Comparison of ENCODE assay signal across 8 cellular contexts in the genomic region with DNA sequence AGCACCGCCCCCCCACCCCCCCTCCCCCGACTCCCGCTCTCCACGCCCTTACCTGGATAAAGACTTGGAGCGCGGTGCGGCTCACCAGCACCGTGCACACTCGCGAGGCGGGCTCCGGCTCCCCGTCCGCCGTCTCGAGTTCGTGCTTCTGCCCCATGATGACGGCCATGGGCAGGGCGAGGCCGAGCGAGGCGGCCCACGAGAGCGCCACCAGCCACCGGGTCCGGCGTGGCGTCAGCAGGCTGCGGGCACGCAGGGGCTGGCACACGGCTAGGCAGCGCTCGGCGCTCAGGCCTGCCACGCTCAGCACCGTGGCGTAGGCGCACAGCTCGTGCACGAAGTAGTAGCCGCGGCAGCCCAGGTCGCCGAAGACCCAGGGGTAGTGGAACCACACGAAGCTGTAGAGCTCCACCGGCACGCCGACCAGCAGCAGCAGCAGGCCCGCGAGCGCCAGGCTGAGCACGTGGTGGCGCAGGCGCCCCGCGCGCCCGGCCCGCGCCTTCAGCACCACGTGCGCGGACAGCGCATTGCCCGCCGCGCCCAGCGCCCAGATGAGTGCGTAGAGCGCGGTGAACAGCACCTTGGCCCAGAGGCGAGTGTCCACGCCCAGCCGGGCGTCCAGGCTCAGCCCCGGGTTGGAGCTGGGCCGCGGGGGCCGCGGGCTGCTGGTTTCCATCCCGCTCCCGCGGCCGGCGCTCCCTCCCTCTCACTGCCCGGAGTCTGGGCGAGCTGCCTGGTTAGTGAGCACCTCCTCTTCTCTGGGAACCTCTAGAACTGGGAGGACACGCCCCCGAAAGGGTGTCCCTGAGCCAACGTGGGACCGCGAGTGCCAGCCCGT. TPM values are rescaled to one million over a fixed set of nuclear protein-coding genes. Genes with fewer than 3 reads are reported as not detected.
DNase-seq lines count a peak whose midpoint lies in the region; ATAC-seq, FAIRE-seq and TF ChIP-seq lines count a peak whose summit lies in the region.

A gene with protein sequence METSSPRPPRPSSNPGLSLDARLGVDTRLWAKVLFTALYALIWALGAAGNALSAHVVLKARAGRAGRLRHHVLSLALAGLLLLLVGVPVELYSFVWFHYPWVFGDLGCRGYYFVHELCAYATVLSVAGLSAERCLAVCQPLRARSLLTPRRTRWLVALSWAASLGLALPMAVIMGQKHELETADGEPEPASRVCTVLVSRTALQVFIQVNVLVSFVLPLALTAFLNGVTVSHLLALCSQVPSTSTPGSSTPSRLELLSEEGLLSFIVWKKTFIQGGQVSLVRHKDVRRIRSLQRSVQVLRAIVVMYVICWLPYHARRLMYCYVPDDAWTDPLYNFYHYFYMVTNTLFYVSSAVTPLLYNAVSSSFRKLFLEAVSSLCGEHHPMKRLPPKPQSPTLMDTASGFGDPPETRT (minus strand): TSS at position 742 of the 838 bp plus-strand sequence. CDS start 66 bp downstream, at position 676.

- H3K4me3 Mint-ChIP-seq in immature natural killer cell: no peak within 1 kb of the TSS

- H3K79me2 ChIP-seq in K562 (ENCODE audit: control insufficient read depth, insufficient read depth, low read length): no peaks in the 10 kb centered on the region

- peaks cover 3 to 6% of the 10 kb centered on the region in 2 donors for H3K4me1 Mint-ChIP-seq in immature natural killer cell

- H3K27me3 Mint-ChIP-seq in immature natural killer cell (ENCODE audit: low read depth in 3 of 3): peaks cover 3 to 10% (median 8%) of the 10 kb centered on the region in 3 donors

- in situ Hi-C loops in K562 (cut with MboI): no loop called here

- no peak within 1 kb of the TSS for H3K27ac Mint-ChIP-seq in immature natural killer cell

- POLR2A ChIA-PET in K562 (lab: Yijun Ruan, JAX): no interaction called here

- H3K9me3 ChIP-seq in K562 (replicated peaks; ENCODE audit: control insufficient read depth, insufficient read depth, low read depth, low read length) (no peaks in the 10 kb centered on the region), spleen (no peaks in the 10 kb centered on the region)

- no TSS peak for BruUV-seq in K562 (replicated peaks; lab: Mats Ljungman, UMichigan)

- H3K27me3 ChIP-seq in K562 (ENCODE audit: control insufficient read depth in 2 of 2, insufficient read depth in 2 of 2, low read length in 2 of 2): peaks cover 26 to 63% of the 10 kb centered on the region in 2 experiments; a peak in 4 of 5 replicates
- peaks cover 3 to 56% (median 22%) of the 10 kb centered on the region in 7 donors for H3K27me3 ChIP-seq in spleen (replicated peaks in 1 of 7)

- FAIRE-seq in K562 (lab: Jason Lieb, UNC): no peak

- no peak for TF ChIP-seq RAD21 in K562 (CRISPR knock-in tag; conservative IDR thresholded peaks at IDR 0.05 in 1 of 2, IDR thresholded peaks at IDR 0.05 in 1 of 2)

- peak; percentile 79 for ATAC-seq in K562
- ATAC-seq in GM18498 (IDR thresholded peaks at IDR 0.05; ENCODE audit: unreplicated experiment): no peak
- ATAC-seq in HG02678 (IDR thresholded peaks at IDR 0.05; ENCODE audit: unreplicated experiment): no peak
- ATAC-seq in GM21360 (IDR thresholded peaks at IDR 0.05; ENCODE audit: unreplicated experiment): no peak

- H2AFZ ChIP-seq in K562 (ENCODE audit: low read depth, low read length): no peak within 1 kb of the TSS

- CTCF ChIA-PET in K562 (lab: Yijun Ruan, JAX; ENCODE audit: low intra/inter-chr PET ratio): no interaction called here

- no peaks in the 10 kb centered on the region for H3K9me1 ChIP-seq in K562 (ENCODE audit: control insufficient read depth, insufficient read depth, low read length)

- no peak within 1 kb of the TSS for H3K27ac ChIP-seq in K562 (ENCODE audit: extremely low read depth, low read depth, low read length)
- no peak within 1 kb of the TSS for H3K27ac ChIP-seq in spleen

- TF ChIP-seq EP300 in K562 (IDR thresholded peaks at IDR 0.05; ENCODE audit: low read length): no peak

- H3K36me3 Mint-ChIP-seq in immature natural killer cell: no peaks in the 10 kb centered on the region

- TF ChIP-seq CTCF in K562 (IDR thresholded peaks at IDR 0.05 in 2 of 3, conservative IDR thresholded peaks at IDR 0.05 in 1 of 3; ENCODE audit: insufficient read depth in 2 of 3, low read depth in 1 of 3, low read length in 3 of 3): no peak
- TF ChIP-seq CTCF in spleen (IDR thresholded peaks at IDR 0.05 in 8 of 11, conservative IDR thresholded peaks at IDR 0.05 in 3 of 11): no peak

- H3K4me2 ChIP-seq in K562 (ENCODE audit: insufficient read depth, low read length): no peak within 1 kb of the TSS

- no peak for TF ChIP-seq POLR2A in K562 (conservative IDR thresholded peaks at IDR 0.05)
- TF ChIP-seq POLR2A in spleen (IDR thresholded peaks at IDR 0.05): no peak

- H4K20me1 ChIP-seq in K562 (replicated peaks; ENCODE audit: control insufficient read depth, insufficient read depth, low read length): no peaks in the 10 kb centered on the region

- peaks cover 0 to 1% (median 0%) of the 10 kb centered on the region in 6 donors for H3K9me3 Mint-ChIP-seq in immature natural killer cell

- H3K4me1 ChIP-seq in K562 (replicated peaks in 1 of 2; ENCODE audit: control insufficient read depth in 2 of 2, insufficient read depth in 2 of 2, low read length in 2 of 2): peaks cover 0 to 9% of the 10 kb centered on the region in 2 experiments; a peak in 2 of 5 replicates
- peaks cover 0 to 15% (median 6%) of the 10 kb centered on the region in 6 donors for H3K4me1 ChIP-seq in spleen

- WGBS in K562 (ENCODE audit: insufficient coverage, low coverage, missing lambda C conversion rate): 47% methylated on average over 46 of the region's 93 CpGs
- WGBS in spleen, 5 donors: 18 to 31% (median 23%) methylated on average over 8 to 93 of the region's 93 CpGs

- H3K9ac ChIP-seq in K562 (ENCODE audit: insufficient read depth in 1 of 2, low read depth in 2 of 2, low read length in 2 of 2): no peak within 1 kb of the TSS

- H3K36me3 ChIP-seq in K562 (ENCODE audit: control insufficient read depth, insufficient read depth, low read length) (no peaks in the 10 kb centered on the region), spleen (no peaks in the 10 kb centered on the region)

- intact Hi-C loops in K562 (cut with micrococcal nuclease) (no loop called here), spleen (cut with DNase I; ENCODE audit: low total_unique reads) (no loop called here)

- DNase-seq in activated CD4-positive, alpha-beta T cell treated with anti-CD3 and anti-CD28 coated beads for 48 hours: peak; percentile 53
- DNase-seq in activated CD4-positive, alpha-beta T cell treated with anti-CD3 and anti-CD28 coated beads for 1 hour: no peak
- DNase-seq in K562 (ENCODE audit: extremely low read depth in 1 of 4, low spot score in 3 of 4) (peak in 3 of 4 experiments; percentile 21 to 54 (median 48)), immature natural killer cell (peak; percentile 16 to 20 (median 18)), spleen (peak; percentile 76)

- H3K4me3 ChIP-seq in K562 (no peak within 1 kb of the TSS), spleen (peak within 1 kb of the TSS in 1 of 8 donors; percentile 21)

TF ChIP-seq in K562, 482 proteins besides CTCF, POLR2A, EP300 and RAD21 (continues in another document):
- TF ChIP-seq ADNP (tag; IDR thresholded peaks at IDR 0.05) (no peak), GABPA (tag; conservative IDR thresholded peaks at IDR 0.05; ENCODE audit: low read depth) (no peak), TAL1 (IDR thresholded peaks at IDR 0.05) (no peak), SMAD2 (IDR thresholded peaks at IDR 0.05; ENCODE audit: low read depth, low read length) (no peak), C11orf30 (IDR thresholded peaks at IDR 0.05; ENCODE audit: low read depth) (no peak), KLF13 (tag; IDR thresholded peaks at IDR 0.05; ENCODE audit: borderline replicate concordance, low read depth) (no peak)
- TF ChIP-seq, protein P1, sequence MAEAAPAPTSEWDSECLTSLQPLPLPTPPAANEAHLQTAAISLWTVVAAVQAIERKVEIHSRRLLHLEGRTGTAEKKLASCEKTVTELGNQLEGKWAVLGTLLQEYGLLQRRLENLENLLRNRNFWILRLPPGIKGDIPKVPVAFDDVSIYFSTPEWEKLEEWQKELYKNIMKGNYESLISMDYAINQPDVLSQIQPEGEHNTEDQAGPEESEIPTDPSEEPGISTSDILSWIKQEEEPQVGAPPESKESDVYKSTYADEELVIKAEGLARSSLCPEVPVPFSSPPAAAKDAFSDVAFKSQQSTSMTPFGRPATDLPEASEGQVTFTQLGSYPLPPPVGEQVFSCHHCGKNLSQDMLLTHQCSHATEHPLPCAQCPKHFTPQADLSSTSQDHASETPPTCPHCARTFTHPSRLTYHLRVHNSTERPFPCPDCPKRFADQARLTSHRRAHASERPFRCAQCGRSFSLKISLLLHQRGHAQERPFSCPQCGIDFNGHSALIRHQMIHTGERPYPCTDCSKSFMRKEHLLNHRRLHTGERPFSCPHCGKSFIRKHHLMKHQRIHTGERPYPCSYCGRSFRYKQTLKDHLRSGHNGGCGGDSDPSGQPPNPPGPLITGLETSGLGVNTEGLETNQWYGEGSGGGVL (CRISPR knock-in tag; IDR thresholded peaks at IDR 0.05): no peak

RNA-seq across cellular contexts. Expression of the gene that starts here (rescaled TPM):
- total RNA-seq in K562 (2011; cell fraction: chromatin; rRNA removed; ENCODE audit: low replicate concordance): not detected in 2 replicates
- total RNA-seq in K562 (2011; cell fraction: nucleolus; rRNA removed): not detected in 2 replicates
- total RNA-seq in K562 (2011; cell fraction: nucleoplasm; rRNA removed): not detected in 2 replicates
- total RNA-seq in K562 (2014; rRNA removed) (not detected in 2 replicates), K562 (2014; rRNA removed; fragmentation: Illumina TruSeq; extraction: Trizol) (not detected in 2 replicates), K562 (2015; rRNA removed; fragmentation: Illumina TruSeq; extraction: Trizol) (not detected in 2 replicates), K562 (2021) (not detected in 2 replicates), spleen (not detected)
- polyA plus RNA-seq in K562 (2011; rRNA removed) (not detected in 2 replicates), K562 (2014; fragmentation: Illumina TruSeq; extraction: Trizol) (not detected in 2 replicates), K562 (2014; fragmentation: Nextera tagmentation; extraction: Ambion mirVana) (not detected), K562 (2014; rRNA removed) (not detected in 2 replicates), immature natural killer cell (not detected), spleen (not detected)
- polyA plus RNA-seq in K562 (2011; cell fraction: cytosol; rRNA removed): not detected in 2 replicates
- polyA plus RNA-seq in K562 (2011; cell fraction: nucleus; rRNA removed): not detected in 2 replicates
- polyA plus RNA-seq in K562 (2012): not detected in 2 replicates
- polyA minus RNA-seq in K562 (2011; rRNA and poly(A)+ RNA removed): not detected in 2 replicates
- polyA minus RNA-seq in K562 (2011; cell fraction: cytosol; rRNA and poly(A)+ RNA removed): not detected in 2 replicates
- polyA minus RNA-seq in K562 (2011; cell fraction: nucleus; rRNA and poly(A)+ RNA removed): not detected in 2 replicates

Comparison
In these comparisons a context has a peak if more than half of its experiments do, and no peak if none do; other contexts are left out.
1. Peak in DNase-seq and ATAC-seq in K562; RNA of the gene not detected or under 1 TPM.
2. Peak in DNase-seq in immature natural killer cell; RNA of the gene not detected or under 1 TPM.
3. Peak in DNase-seq in spleen; RNA of the gene not detected or under 1 TPM.